ENCODE assay signal across 1 cellular context in genomic region chr17:81890447-81891302, GRCh38.
A peak's percentile ranks its signal among the peaks of the same experiment; 100 is the strongest.
TF ChIP-seq lines count a peak whose summit lies in the region.

No MANE protein-coding gene starts in this region.

TF ChIP-seq in K562, 482 proteins besides CTCF, POLR2A, EP300 and RAD21 (continued from another document):
- TF ChIP-seq BRF2 (IDR thresholded peaks at IDR 0.05; ENCODE audit: borderline replicate concordance, insufficient read depth, insufficient read length) (no peak), UBTF (IDR thresholded peaks at IDR 0.05; ENCODE audit: borderline replicate concordance in 1 of 2, low read depth in 2 of 2, low read length in 2 of 2) (peak in 1 of 2 experiments; percentile 63; a peak in 1 of 4 replicates), MYBL2 (IDR thresholded peaks at IDR 0.05; ENCODE audit: low read depth) (no peak), MYBL2 (CRISPR knock-in tag; IDR thresholded peaks at IDR 0.05; ENCODE audit: borderline replicate concordance) (no peak), ZNF76 (CRISPR knock-in tag; IDR thresholded peaks at IDR 0.05; ENCODE audit: borderline replicate concordance) (no peak), NRF1 (conservative IDR thresholded peaks at IDR 0.05 in 1 of 2, IDR thresholded peaks at IDR 0.05 in 1 of 2) (peak in 1 of 2 experiments; percentile 29; a peak in 1 of 4 replicates), ZBTB40 (IDR thresholded peaks at IDR 0.05) (peak; percentile 65), ZBTB40 (CRISPR knock-in tag; IDR thresholded peaks at IDR 0.05) (no peak), ZBTB11 (CRISPR knock-in tag; IDR thresholded peaks at IDR 0.05) (peak in 2 of 3 experiments; percentile 58 to 66; a peak in 3 of 6 replicates), SP2 (IDR thresholded peaks at IDR 0.05; ENCODE audit: extremely low read depth, low read depth, low read length, poor library complexity, severe bottlenecking) (no peak), SMARCC2 (IDR thresholded peaks at IDR 0.05; ENCODE audit: low read depth) (no peak), RFX5 (IDR thresholded peaks at IDR 0.05; ENCODE audit: low read depth, low read length) (no peak), KDM5B (IDR thresholded peaks at IDR 0.05; ENCODE audit: insufficient replicate concordance, low read depth, low read length) (peak; percentile 23), RNF219 (CRISPR knock-in tag; IDR thresholded peaks at IDR 0.05) (no peak), HLTF (IDR thresholded peaks at IDR 0.05) (no peak), NFE2 (IDR thresholded peaks at IDR 0.05; ENCODE audit: low read depth) (no peak), RBFOX2 (IDR thresholded peaks at IDR 0.05; ENCODE audit: low read depth, low read length) (peak; percentile 66), NFIC (IDR thresholded peaks at IDR 0.05) (no peak), KAT7 (CRISPR knock-in tag; IDR thresholded peaks at IDR 0.05; ENCODE audit: borderline replicate concordance) (0 out of 2 replicates have a peak, but pooled peaks have one; percentile 82), FIP1L1 (IDR thresholded peaks at IDR 0.05; ENCODE audit: low read depth, low read length, poor library complexity, severe bottlenecking) (no peak), SIN3A (IDR thresholded peaks at IDR 0.05; ENCODE audit: borderline replicate concordance in 2 of 2, control insufficient read depth in 1 of 2, low read depth in 2 of 2, low read length in 2 of 2) (peak in 1 of 2 experiments; percentile 10; a peak in 1 of 4 replicates), ZFX (CRISPR knock-in tag; IDR thresholded peaks at IDR 0.05) (no peak), PRDM10 (IDR thresholded peaks at IDR 0.05; ENCODE audit: partially characterized antibody) (no peak), HNRNPH1 (optimal IDR thresholded peaks at IDR 0.05; ENCODE audit: low read depth, low read length) (no peak), STAT5A (IDR thresholded peaks at IDR 0.05; ENCODE audit: borderline replicate concordance, low read length) (no peak)
TF ChIP-seq in K562: peak in this region for 18.
